26 cellular contexts compared by ENCODE assay signal in the genomic region with DNA sequence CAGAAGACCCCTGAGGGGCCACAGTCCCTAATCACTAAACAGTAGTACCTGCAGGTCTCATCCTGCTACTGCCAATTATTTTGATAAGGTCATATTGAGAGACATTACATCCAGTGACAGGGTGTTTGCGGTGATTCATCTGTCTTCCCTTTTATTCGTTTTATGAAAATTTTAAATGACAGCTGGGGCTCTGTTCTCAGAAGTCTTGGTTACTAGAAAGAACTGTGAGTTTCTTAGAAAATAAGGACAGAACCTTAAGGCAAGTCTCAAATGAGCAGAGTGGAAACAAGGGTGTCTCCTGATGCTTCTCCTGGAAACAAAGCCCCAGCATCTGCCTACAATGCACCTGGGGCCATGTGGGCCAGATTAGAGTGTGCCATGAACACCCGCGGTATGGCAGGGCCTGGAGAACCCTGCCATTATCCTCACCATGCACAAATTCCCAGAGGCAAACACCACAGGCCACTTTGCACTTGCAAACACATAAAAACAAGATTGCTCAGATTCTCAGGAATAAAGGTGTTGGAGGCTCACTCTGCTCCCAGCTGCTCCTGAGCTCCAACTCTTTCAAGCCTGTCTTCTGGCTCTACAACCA.
"Had no signal": no experiment of that assay in that cellular context is flagged by ENCODE, and none has a peak within 500 bp of the region (broad histone marks: within the 10 kb centered on the region; RNA-seq: fewer than 3 reads in every experiment).

No MANE protein-coding gene starts in this region.

- H3K27me3 ChIP-seq: ascending aorta, cardiac muscle cell, neural progenitor cell, right lobe of liver, vagina had no signal

- H3K36me3 Mint-ChIP-seq: activated CD4-positive, alpha-beta memory T cell treated with anti-CD3 and anti-CD28 coated beads for 36 hours; activated naive CD8-positive, alpha-beta T cell treated with anti-CD3 and anti-CD28 coated beads, Interleukin-2, amount 10 ng/mL, durations not matched to agents 7 days and 5 days; brain; natural killer cell; neural progenitor cell; stimulated activated effector memory CD8-positive, alpha-beta T cell treated with anti-CD3 and anti-CD28 coated beads, Interleukin-12 subunit alpha, Interleukin-12 subunit beta, amount 100 ng/mL, for 72 hours; type B pancreatic cell had no signal

- H3K9me3 ChIP-seq: ascending aorta, left lung, right lobe of liver, vagina had no signal

- DNase-seq: activated CD4-positive, alpha-beta memory T cell treated with anti-CD3 and anti-CD28 coated beads for 36 hours; activated CD4-positive, alpha-beta T cell treated with anti-CD3 and anti-CD28 coated beads, Interleukin-2, amount 10 ng/mL, durations not matched to agents 24 days and 14 days; activated effector memory CD4-positive, alpha-beta T cell treated with Interleukin-2 at 50 U/mL for 16 hours; activated naive CD4-positive, alpha-beta T cell treated with Interleukin-2 at 50 U/mL for 16 hours; activated T-cell treated with anti-CD3 and anti-CD28 coated beads for 4 hours; cortex of kidney; foreskin fibroblast; mesendoderm; natural killer cell; stimulated activated CD4-positive, alpha-beta T cell treated with anti-CD3 and anti-CD28 coated beads, Interleukin-12 subunit alpha, Interleukin-12 subunit beta, amount 100 ng/mL, for 4 hours; stimulated activated CD4-positive, alpha-beta T cell treated with anti-CD3 and anti-CD28 coated beads, Interleukin-4, amount 100 ng/mL, for 24 hours; T-helper 2 cell had no signal

- ATAC-seq: esophagus mucosa; left lung; natural killer cell; right lobe of liver; stimulated activated effector memory CD8-positive, alpha-beta T cell treated with anti-CD3 and anti-CD28 coated beads, Interleukin-12 subunit alpha, Interleukin-12 subunit beta, amount 100 ng/mL, for 72 hours had no signal

- H3K27me3 Mint-ChIP-seq: activated CD4-positive, alpha-beta T cell treated with anti-CD3 and anti-CD28 coated beads, Interleukin-2, amount 10 ng/mL, durations not matched to agents 24 days and 14 days had no signal

- H3K27ac Mint-ChIP-seq: activated CD4-positive, alpha-beta memory T cell treated with anti-CD3 and anti-CD28 coated beads for 36 hours; activated CD4-positive, alpha-beta T cell treated with anti-CD3 and anti-CD28 coated beads, Interleukin-2, amount 10 ng/mL, durations not matched to agents 24 days and 14 days; activated naive CD8-positive, alpha-beta T cell treated with anti-CD3 and anti-CD28 coated beads, Interleukin-2, amount 10 ng/mL, durations not matched to agents 7 days and 5 days; natural killer cell; neural progenitor cell; progenitor cell of endocrine pancreas; stimulated activated effector memory CD8-positive, alpha-beta T cell treated with anti-CD3 and anti-CD28 coated beads, Interleukin-12 subunit alpha, Interleukin-12 subunit beta, amount 100 ng/mL, for 72 hours; stimulated activated naive CD8-positive, alpha-beta T cell treated with anti-CD3 and anti-CD28 coated beads, Interleukin-15, Interleukin-2, amounts not matched to agents 100 ng/mL and 50 ng/mL, for 24 hours; type B pancreatic cell had no signal

- H3K4me1 ChIP-seq: ascending aorta, left lung, neural progenitor cell, right lobe of liver, vagina had no signal

- H3K36me3 ChIP-seq: ascending aorta, cardiac muscle cell, left lung, neural progenitor cell, right lobe of liver, vagina had no signal

- H3K27ac ChIP-seq: ascending aorta, cardiac muscle cell, left lung, neural progenitor cell, right lobe of liver, vagina had no signal

- H3K4me3 ChIP-seq: ascending aorta, cardiac muscle cell, left lung, lung, neural progenitor cell, right lobe of liver, vagina had no signal

- H3K9me3 Mint-ChIP-seq: activated CD4-positive, alpha-beta memory T cell treated with anti-CD3 and anti-CD28 coated beads for 36 hours; activated naive CD8-positive, alpha-beta T cell treated with anti-CD3 and anti-CD28 coated beads, Interleukin-2, amount 10 ng/mL, durations not matched to agents 7 days and 5 days; brain; natural killer cell; neural progenitor cell; stimulated activated effector memory CD8-positive, alpha-beta T cell treated with anti-CD3 and anti-CD28 coated beads, Interleukin-12 subunit alpha, Interleukin-12 subunit beta, amount 100 ng/mL, for 72 hours; stimulated activated naive CD8-positive, alpha-beta T cell treated with anti-CD3 and anti-CD28 coated beads, Interleukin-15, Interleukin-2, amounts not matched to agents 100 ng/mL and 50 ng/mL, for 24 hours; type B pancreatic cell had no signal

- H3K4me1 Mint-ChIP-seq: activated CD4-positive, alpha-beta T cell treated with anti-CD3 and anti-CD28 coated beads, Interleukin-2, amount 10 ng/mL, durations not matched to agents 24 days and 14 days; activated naive CD8-positive, alpha-beta T cell treated with anti-CD3 and anti-CD28 coated beads, Interleukin-2, amount 10 ng/mL, durations not matched to agents 7 days and 5 days; natural killer cell; stimulated activated effector memory CD8-positive, alpha-beta T cell treated with anti-CD3 and anti-CD28 coated beads, Interleukin-12 subunit alpha, Interleukin-12 subunit beta, amount 100 ng/mL, for 72 hours had no signal

- H3K4me3 Mint-ChIP-seq: activated CD4-positive, alpha-beta memory T cell treated with anti-CD3 and anti-CD28 coated beads for 36 hours; activated CD4-positive, alpha-beta T cell treated with anti-CD3 and anti-CD28 coated beads, Interleukin-2, amount 10 ng/mL, durations not matched to agents 24 days and 14 days; activated naive CD8-positive, alpha-beta T cell treated with anti-CD3 and anti-CD28 coated beads, Interleukin-2, amount 10 ng/mL, durations not matched to agents 7 days and 5 days; brain; natural killer cell; neural progenitor cell; stimulated activated effector memory CD8-positive, alpha-beta T cell treated with anti-CD3 and anti-CD28 coated beads, Interleukin-12 subunit alpha, Interleukin-12 subunit beta, amount 100 ng/mL, for 72 hours; stimulated activated naive CD8-positive, alpha-beta T cell treated with anti-CD3 and anti-CD28 coated beads, Interleukin-15, Interleukin-2, amounts not matched to agents 100 ng/mL and 50 ng/mL, for 24 hours; type B pancreatic cell had no signal
